Comparison of ENCODE assay signal across 11 cellular contexts in genomic region chrX:139267858-139268257, GRCh38.
"Had no signal": no experiment of that assay in that cellular context is flagged by ENCODE, and none has a peak within 500 bp of the region (broad histone marks: within the 10 kb centered on the region; RNA-seq: fewer than 3 reads in every experiment).

No MANE protein-coding gene starts in this region.

- H3K4me3 ChIP-seq: GM23248, GM23338, HAP-1 had no signal

- H3K27ac ChIP-seq: GM23248 had no signal

- H3K9me3 ChIP-seq: HAP-1 had no signal

- H3K9ac ChIP-seq: GM23248 had no signal

- H3K4me2 ChIP-seq: GM23338 had no signal

- H3K36me3 ChIP-seq: HAP-1 had no signal

- H3K4me1 ChIP-seq: HAP-1 had no signal

- FAIRE-seq: H1, H54 had no signal

- DNase-seq: GM23248, GOT3, H7, H9, HCEC 1CT, HFFc6 had no signal

- ATAC-seq: GM23338, HCT116 had no signal

- H2AFZ ChIP-seq: GM23248, GM23338 had no signal
